Comparison of ENCODE assay signal across 19 cellular contexts in genomic region chr9:114140850-114141249, GRCh38. TPM values are rescaled to one million over a fixed set of nuclear protein-coding genes. Genes with fewer than 3 reads are reported as not detected.
"Had no signal": no experiment of that assay in that cellular context is flagged by ENCODE, and none has a peak within 500 bp of the region (broad histone marks: within the 10 kb centered on the region; RNA-seq: fewer than 3 reads in every experiment).

No MANE protein-coding gene starts in this region.

- H3K4me1 ChIP-seq: colonic mucosa had no signal

- H3K9me3 ChIP-seq: colonic mucosa, thoracic aorta had no signal

- H3K27ac ChIP-seq: colonic mucosa, thoracic aorta, VCaP had no signal

- H3K27me3 ChIP-seq: colonic mucosa had no signal

- H3K36me3 ChIP-seq: colonic mucosa, thoracic aorta had no signal

- DNase-seq: activated CD4-positive, alpha-beta T cell treated with anti-CD3 and anti-CD28 coated beads for 1 hour; activated CD8-positive, alpha-beta memory T cell treated with anti-CD3 and anti-CD28 coated beads for 24 hours; activated CD8-positive, alpha-beta memory T cell treated with anti-CD3 and anti-CD28 coated beads, Interleukin-2, amount 50 U/mL, for 48 hours; activated effector memory CD4-positive, alpha-beta T cell treated with Interleukin-2 at 50 U/mL for 16 hours; activated naive CD4-positive, alpha-beta T cell treated with anti-CD3 and anti-CD28 coated beads, Interleukin-2, amount 10 ng/mL, durations not matched to agents 7 days and 5 days; activated naive CD8-positive, alpha-beta T cell treated with anti-CD3 and anti-CD28 coated beads, Interleukin-2, amount 50 U/mL, for 24 hours; activated T-cell treated with anti-CD3 and anti-CD28 coated beads, Interleukin-2, amount 50 U/mL, for 48 hours; colonic mucosa; immature natural killer cell; kidney glomerular epithelial cell; mesendoderm; retina; stimulated activated CD4-positive, alpha-beta T cell treated with anti-CD3 and anti-CD28 coated beads, Interleukin-4, amount 100 ng/mL, for 4 hours; SW 1271; T-helper 2 cell had no signal

- ATAC-seq: activated naive CD8-positive, alpha-beta T cell treated with anti-CD3 and anti-CD28 coated beads, Interleukin-2, amount 50 U/mL, for 24 hours; natural killer cell treated with Interleukin-12 subunit alpha and Interleukin-12 subunit beta and Interleukin-15 and Interleukin-18, amount 100 ng/mL, for 72 hours; stimulated activated memory B cell treated with anti-CD40 and anti-IgM and Interleukin-4, amounts not matched to agents 10 μg/mL and 1 μg/mL and 100 μg/mL, for 72 hours had no signal

- H3K4me3 ChIP-seq: colonic mucosa, thoracic aorta had no signal

RNA-seq across cellular contexts. Expression of gene COL27A1, which starts 14.5 kb away (rescaled TPM):
- polyA plus RNA-seq: immature natural killer cell had no signal

RNA-seq across cellular contexts. Expression of gene KIF12, which starts 41.8 kb away (rescaled TPM):
- total RNA-seq: natural killer cell treated with Interleukin-12 subunit alpha and Interleukin-12 subunit beta and Interleukin-15 and Interleukin-18, amount 100 ng/mL, for 72 hours; thoracic aorta had no signal
- polyA plus RNA-seq: immature natural killer cell had no signal
